1 cellular context compared by ENCODE assay signal in genomic region chr3:29202368-29202767, GRCh38.
TF ChIP-seq lines count a peak whose summit lies in the region.

No MANE protein-coding gene starts in this region.

TF ChIP-seq in HEK293, 187 proteins besides CTCF, POLR2A, EP300 and RAD21 (continued from another document):
- TF ChIP-seq PATZ1 (tag by site-specific recombination; IDR thresholded peaks at IDR 0.05) (no peak), ZNF211 (tag by site-specific recombination; IDR thresholded peaks at IDR 0.05; ENCODE audit: low read depth) (no peak), ZNF202 (tag by site-specific recombination; IDR thresholded peaks at IDR 0.05; ENCODE audit: borderline replicate concordance) (no peak), ZNF16 (tag by site-specific recombination; IDR thresholded peaks at IDR 0.05; ENCODE audit: low read depth) (no peak), ZNF580 (tag by site-specific recombination; IDR thresholded peaks at IDR 0.05) (0 out of 2 replicates have a peak, but pooled peaks have one; percentile 28), WT1 (tag by site-specific recombination; IDR thresholded peaks at IDR 0.05) (no peak), PRDM6 (tag by site-specific recombination; IDR thresholded peaks at IDR 0.05) (0 out of 2 replicates have a peak, but pooled peaks have one; percentile 43), ZNF843 (tag by site-specific recombination; IDR thresholded peaks at IDR 0.05) (peak; percentile 58; the same call in 1 of the 2 replicates), SP2 (tag by site-specific recombination; IDR thresholded peaks at IDR 0.05) (no peak)
